Comparison of ENCODE assay signal across 10 cellular contexts in genomic region chr19:10076535-10076934, GRCh38. TPM values are rescaled to one million over a fixed set of nuclear protein-coding genes. Genes with fewer than 3 reads are reported as not detected.
"Had no signal": no experiment of that assay in that cellular context is flagged by ENCODE, and none has a peak within 500 bp of the region (broad histone marks: within the 10 kb centered on the region; RNA-seq: fewer than 3 reads in every experiment).

No MANE protein-coding gene starts in this region.

- H2AFZ ChIP-seq: GM23248, GM23338 had no signal

- H3K4me1 ChIP-seq: HAP-1 had no signal

- H3K4me3 ChIP-seq: GM23248, GM23338, HAP-1 had no signal

- DNase-seq: GM23248, GOT3, H7, HCEC 1CT, HFFc6 had no signal

- H3K4me2 ChIP-seq: GM23338 had no signal

- H3K27ac Mint-ChIP-seq: GM23338, HFFc6 had no signal

- H3K36me3 ChIP-seq: HAP-1 had no signal

- H3K9ac ChIP-seq: GM23248 had no signal

- ATAC-seq: GM23338, HCT116 had no signal

- FAIRE-seq: H1, H54 had no signal

- H3K27ac ChIP-seq: GM23248 had no signal

- H3K4me3 Mint-ChIP-seq: GM23338, HFFc6 had no signal

RNA-seq across cellular contexts. Expression of gene ANGPTL6, which starts 25.9 kb away (rescaled TPM):
- total RNA-seq: GM23338, H1, H7 had no signal
- polyA plus RNA-seq: GM23338 had no signal
